ENCODE assay signal across 8 cellular contexts in the genomic region with DNA sequence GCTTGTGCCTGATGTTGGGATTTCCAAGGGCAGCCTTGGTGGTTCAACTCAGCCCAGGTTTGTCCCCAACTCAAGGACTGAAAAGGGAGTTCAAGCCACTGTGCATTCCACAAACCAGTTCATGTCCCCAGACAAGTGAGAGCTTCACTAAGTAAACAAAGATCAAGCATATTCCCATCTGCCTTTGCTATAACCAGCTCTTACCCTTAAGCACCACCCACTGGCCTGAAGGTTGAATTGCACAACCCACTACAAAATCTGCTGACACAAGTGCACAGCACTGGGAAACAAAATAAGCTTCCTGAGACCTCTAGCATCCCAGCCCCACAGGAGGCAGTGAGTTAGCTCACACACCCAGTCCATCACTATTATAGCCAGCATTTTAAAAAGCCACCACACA.
DNase-seq lines count a peak whose midpoint lies in the region; ATAC-seq and TF ChIP-seq lines count a peak whose summit lies in the region.

No MANE protein-coding gene starts in this region.

- TF ChIP-seq CTCF in GM12865 (IDR thresholded peaks at IDR 0.05; ENCODE audit: insufficient read depth, low read depth, low read length, missing control alignments) (peak; percentile 64), omental fat pad (IDR thresholded peaks at IDR 0.05) (no peak)

- H3K27me3 Mint-ChIP-seq in activated T-cell treated with anti-CD3 and anti-CD28 coated beads, Interleukin-2, amount 50 U/mL, for 72 hours (ENCODE audit: low read depth), result no peaks in the 10 kb centered on the region

- H3K27ac Mint-ChIP-seq in activated T-cell treated with anti-CD3 and anti-CD28 coated beads, Interleukin-2, amount 50 U/mL, for 72 hours, result no peak overlapping the region

- ATAC-seq in GM21447 (IDR thresholded peaks at IDR 0.05; ENCODE audit: unreplicated experiment) (peak; percentile 94), HG03521 (IDR thresholded peaks at IDR 0.05; ENCODE audit: unreplicated experiment) (peak; percentile 85), omental fat pad (ENCODE audit: low FRiP score) (no peak)
- no peak for ATAC-seq in activated T-cell treated with anti-CD3 and anti-CD28 coated beads, Interleukin-2, amount 50 U/mL, for 72 hours (replicated peaks in 1 of 2)

- H3K4me1 Mint-ChIP-seq in activated T-cell treated with anti-CD3 and anti-CD28 coated beads, Interleukin-2, amount 50 U/mL, for 72 hours (ENCODE audit: low read depth), result no peaks in the 10 kb centered on the region

- peak; percentile 60 for DNase-seq in GM12865 (ENCODE audit: low read depth)
- DNase-seq in SHP77 treated with DMSO at 0.1 percent for 48 hours (lab: John Stamatoyannopoulos, UW), result peak; percentile 22
- DNase-seq in iris pigment epithelial cell (ENCODE audit: low read depth), result peak; percentile 18
- no peak for DNase-seq in omental fat pad (ENCODE audit: low spot score)
- DNase-seq in activated T-cell treated with anti-CD3 and anti-CD28 coated beads, Interleukin-2, amount 50 U/mL, for 72 hours, result no peak
- no peak for DNase-seq in activated CD4-positive, alpha-beta T cell treated with anti-CD3 and anti-CD28 coated beads, Interleukin-2, amount 50 U/mL, for 1 hour

- H3K4me3 Mint-ChIP-seq in activated T-cell treated with anti-CD3 and anti-CD28 coated beads, Interleukin-2, amount 50 U/mL, for 72 hours, result no peak overlapping the region

- H3K4me3 ChIP-seq in GM12865 (ENCODE audit: low read depth, low read length), result no peak overlapping the region

- peaks cover 0 to 8% of the 10 kb centered on the region in 2 donors for H3K9me3 Mint-ChIP-seq in activated T-cell treated with anti-CD3 and anti-CD28 coated beads, Interleukin-2, amount 50 U/mL, for 72 hours

- no peaks in the 10 kb centered on the region for H3K36me3 Mint-ChIP-seq in activated T-cell treated with anti-CD3 and anti-CD28 coated beads, Interleukin-2, amount 50 U/mL, for 72 hours (ENCODE audit: insufficient read depth in 2 of 2)

Comparison
In these comparisons a context has a peak if more than half of its experiments do, and no peak if none do; other contexts are left out.
1. DNase-seq: peak in GM12865 (single experiment), SHP77 treated with DMSO at 0.1 percent for 48 hours (single experiment) and iris pigment epithelial cell (single experiment); none in omental fat pad (single experiment), activated T-cell treated with anti-CD3 and anti-CD28 coated beads, Interleukin-2, amount 50 U/mL, for 72 hours (0 of 2) and activated CD4-positive, alpha-beta T cell treated with anti-CD3 and anti-CD28 coated beads, Interleukin-2, amount 50 U/mL, for 1 hour (single experiment).
2. ATAC-seq: peak in GM21447 (single experiment) and HG03521 (single experiment); none in omental fat pad (single experiment) and activated T-cell treated with anti-CD3 and anti-CD28 coated beads, Interleukin-2, amount 50 U/mL, for 72 hours (0 of 2).